In genomic region chr19:17441241-17442135, GRCh38 we compare ENCODE assay signal across 1 cellular context.
TF ChIP-seq lines count a peak whose summit lies in the region.

No MANE protein-coding gene starts in this region.

TF ChIP-seq in K562, 482 proteins besides CTCF, POLR2A, EP300 and RAD21:
- TF ChIP-seq CEBPG (CRISPR knock-in tag; IDR thresholded peaks at IDR 0.05) (no peak), CEBPG (tag; conservative IDR thresholded peaks at IDR 0.05 in 1 of 2, IDR thresholded peaks at IDR 0.05 in 1 of 2) (no peak), FOS (IDR thresholded peaks at IDR 0.05; ENCODE audit: extremely low read depth, insufficient read length) (peak; percentile 56), SMC3 (conservative IDR thresholded peaks at IDR 0.05; ENCODE audit: insufficient read depth, low read depth, low read length) (peak; percentile 42; the same call in 1 of the 2 replicates), CBX3 (IDR thresholded peaks at IDR 0.05; ENCODE audit: borderline replicate concordance in 1 of 2, low read length in 2 of 2) (peak in 1 of 2 experiments; percentile 51; a peak in 1 of 3 replicates), KLF13 (tag; IDR thresholded peaks at IDR 0.05; ENCODE audit: borderline replicate concordance, low read depth) (no peak), RBM25 (IDR thresholded peaks at IDR 0.05; ENCODE audit: low read depth, low read length, severe bottlenecking) (peak; percentile 56), SMARCA4 (IDR thresholded peaks at IDR 0.05) (no peak), CREBBP (IDR thresholded peaks at IDR 0.05; ENCODE audit: low read depth, low read length) (no peak), NFIX (CRISPR knock-in tag; IDR thresholded peaks at IDR 0.05; ENCODE audit: low read depth) (no peak), NFYB (IDR thresholded peaks at IDR 0.05; ENCODE audit: extremely low read depth, insufficient read length) (peak; percentile 88), ASH1L (IDR thresholded peaks at IDR 0.05; ENCODE audit: borderline replicate concordance, low read depth, partially characterized antibody) (peak; percentile 74), ATF1 (CRISPR knock-in tag; IDR thresholded peaks at IDR 0.05) (no peak), ATF1 (tag; IDR thresholded peaks at IDR 0.05) (peak; percentile 29; the same call in 1 of the 2 replicates), ZKSCAN8 (CRISPR knock-in tag; IDR thresholded peaks at IDR 0.05) (peak; percentile 66; the same call in 1 of the 2 replicates), USF1 (CRISPR knock-in tag; IDR thresholded peaks at IDR 0.05) (no peak)
TF ChIP-seq in K562: peak in this region for 8.
